15 cellular contexts compared by ENCODE assay signal in the genomic region with DNA sequence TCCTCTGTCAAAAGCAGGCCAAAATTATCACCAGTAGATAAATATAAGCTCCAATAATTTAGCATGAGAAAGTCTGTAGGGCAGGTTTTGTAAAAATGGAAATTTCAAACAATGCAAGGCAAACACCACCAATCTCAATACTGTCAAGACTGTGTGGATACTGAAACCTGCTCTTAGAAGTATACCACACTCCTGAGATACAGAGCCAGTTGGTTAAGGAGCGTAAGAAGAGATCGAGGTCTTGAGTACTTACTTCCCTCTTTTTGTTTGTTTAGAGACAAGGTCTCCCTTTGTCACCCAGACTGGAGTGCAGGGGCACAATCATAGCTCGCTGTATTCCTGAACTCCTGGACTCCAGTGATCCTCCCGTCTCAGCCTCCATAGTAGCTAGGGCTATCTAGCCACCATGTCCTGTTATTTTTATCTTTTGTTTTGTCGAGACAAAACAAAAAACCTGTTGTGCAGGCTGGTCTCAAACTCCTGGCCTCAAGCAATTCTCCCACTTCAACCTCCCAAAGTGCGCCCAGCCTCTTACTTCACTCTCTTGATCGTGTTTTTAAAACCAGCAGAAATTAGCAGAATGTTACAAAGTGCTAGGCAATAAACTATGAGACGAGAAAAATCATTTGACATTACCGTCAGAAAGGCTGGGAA.
"Had no signal": no experiment of that assay in that cellular context is flagged by ENCODE, and none has a peak within 500 bp of the region (broad histone marks: within the 10 kb centered on the region; RNA-seq: fewer than 3 reads in every experiment).

No MANE protein-coding gene starts in this region.

- FAIRE-seq: endothelial cell of umbilical vein had no signal

- H3K4me3 ChIP-seq: coronary artery, esophagus squamous epithelium had no signal

- H3K27me3 ChIP-seq: esophagus squamous epithelium had no signal

- ATAC-seq: natural killer cell; stimulated activated effector memory CD8-positive, alpha-beta T cell treated with anti-CD3 and anti-CD28 coated beads, Interleukin-12 subunit alpha, Interleukin-12 subunit beta, amount 100 ng/mL, for 72 hours had no signal

- DNase-seq: activated CD4-positive, alpha-beta T cell treated with anti-CD3 and anti-CD28 coated beads, Interleukin-2, amount 50 U/mL, for 1 hour; activated CD4-positive, CD25-positive, alpha-beta regulatory T cell; activated CD8-positive, alpha-beta memory T cell treated with anti-CD3 and anti-CD28 coated beads for 24 hours; activated naive CD8-positive, alpha-beta T cell treated with anti-CD3 and anti-CD28 coated beads, Interleukin-2, amount 10 ng/mL, durations not matched to agents 7 days and 5 days; effector CD4-positive, alpha-beta T cell; esophagus squamous epithelium; hippocampal formation; kidney glomerular epithelial cell; mesendoderm; natural killer cell; posterior cingulate gyrus; retina had no signal

- H3K36me3 ChIP-seq: esophagus squamous epithelium had no signal

- H3K9me3 ChIP-seq: esophagus squamous epithelium had no signal

- H3K27ac ChIP-seq: coronary artery, esophagus squamous epithelium had no signal
